ENCODE assay signal across 19 cellular contexts in genomic region chr4:107071108-107071507, GRCh38. TPM values are rescaled to one million over a fixed set of nuclear protein-coding genes. Genes with fewer than 3 reads are reported as not detected.
"Had no signal": no experiment of that assay in that cellular context is flagged by ENCODE, and none has a peak within 500 bp of the region (broad histone marks: within the 10 kb centered on the region; RNA-seq: fewer than 3 reads in every experiment).

No MANE protein-coding gene starts in this region.

- DNase-seq: dorsolateral prefrontal cortex; effector CD4-positive, alpha-beta T cell; kidney; naive B cell; right cardiac atrium; sigmoid colon; stimulated activated CD4-positive, alpha-beta T cell treated with anti-CD3 and anti-CD28 coated beads, Interleukin-2, amount 100 ng/mL, for 24 hours; stimulated activated CD4-positive, alpha-beta T cell treated with anti-CD3 and anti-CD28 coated beads, Interleukin-4, amount 100 ng/mL, for 24 hours; stimulated activated naive CD4-positive, alpha-beta T cell treated with Interleukin-2 at 50 U/mL for 16 hours; stomach; thyroid gland; trophoblast cell had no signal

- H3K36me3 ChIP-seq: neutrophil, prostate gland, sigmoid colon, stomach, thyroid gland had no signal

- H3K4me3 ChIP-seq: dorsolateral prefrontal cortex, lung, prostate gland, sigmoid colon, stomach, thyroid gland had no signal

- H3K27me3 ChIP-seq: neutrophil, sigmoid colon, stomach, thyroid gland had no signal

- H3K27ac ChIP-seq: dorsolateral prefrontal cortex, neutrophil, prostate gland, sigmoid colon, stomach, thyroid gland had no signal

- H3K4me1 ChIP-seq: prostate gland, sigmoid colon, stomach, thyroid gland had no signal

- H3K9me3 ChIP-seq: neutrophil, prostate gland, sigmoid colon, thyroid gland had no signal

RNA-seq across cellular contexts. Expression of gene DKK2, which starts 35.0 kb away (rescaled TPM):
- total RNA-seq: left lobe of liver; mononuclear cell; natural killer cell treated with Interleukin-12 subunit alpha and Interleukin-12 subunit beta and Interleukin-15 and Interleukin-18, amount 100 ng/mL, for 72 hours; neural crest cell had no signal
